ENCODE assay signal across 8 cellular contexts in genomic region chr11:61747389-61748285, GRCh38. TPM values are rescaled to one million over a fixed set of nuclear protein-coding genes. Genes with fewer than 3 reads are reported as not detected.
DNase-seq lines count a peak whose midpoint lies in the region; ATAC-seq and TF ChIP-seq lines count a peak whose summit lies in the region.

No MANE protein-coding gene starts in this region.

- POLR2A ChIA-PET in OCI-LY7 (lab: Charles Lee): no interaction called here

- DNase-seq in G401 (ENCODE audit: low spot score) (peak; percentile 59), OCI-LY7 (ENCODE audit: low spot score) (peak; percentile 53), glomerular endothelial cell (ENCODE audit: extremely low read depth, low read depth, low spot score) (peak; percentile 7), nucleus accumbens (lab: John Stamatoyannopoulos, UW) (peak in 52 of 56 donors; percentile 20 to 91 (median 74)), GDM1 (lab: John Stamatoyannopoulos, UW) (no peak)
- peak; percentile 57 for DNase-seq in activated naive CD4-positive, alpha-beta T cell treated with anti-CD3 and anti-CD28 coated beads for 36 hours

- TF ChIP-seq CTCF in OCI-LY7 (conservative IDR thresholded peaks at IDR 0.05; ENCODE audit: low read length): peak; percentile 90

- H3K4me1 ChIP-seq in OCI-LY7 (ENCODE audit: insufficient read depth, low read length, poor library complexity, severe bottlenecking): no peaks in the 10 kb centered on the region

- H3K79me2 ChIP-seq in OCI-LY7 (ENCODE audit: insufficient read depth, low read depth, low read length): no peaks in the 10 kb centered on the region

- in situ Hi-C loops in G401 (cut with HindIII; ENCODE audit: low sequenced_read_pairs): no loop called here

- no peak overlapping the region for H3K27ac Mint-ChIP-seq in activated naive CD4-positive, alpha-beta T cell treated with anti-CD3 and anti-CD28 coated beads for 36 hours

- no peak overlapping the region for H3K27ac ChIP-seq in OCI-LY7 (ENCODE audit: low read depth, low read length, poor library complexity, severe bottlenecking)

- intact Hi-C loops in OCI-LY7 (cut with micrococcal nuclease; ENCODE audit: unreplicated experiment): loop anchor here (1.0 to 5.0 kb wide), 2 partner anchors 29 to 360 kb away; no protein-coding TSS in a partner anchor
- intact Hi-C loops in activated naive CD4-positive, alpha-beta T cell treated with anti-CD3 and anti-CD28 coated beads for 36 hours (cut with micrococcal nuclease): loop anchor here (1.0 to 5.0 kb wide), 3 partner anchors 29 to 361 kb away; no protein-coding TSS in a partner anchor

- no TSS peak for BruUV-seq in OCI-LY7 (replicated peaks; lab: Mats Ljungman, UMichigan)

- no peaks in the 10 kb centered on the region for H4K20me1 ChIP-seq in OCI-LY7 (ENCODE audit: insufficient read depth, low read length)

- no peaks in the 10 kb centered on the region for H3K36me3 ChIP-seq in OCI-LY7 (ENCODE audit: insufficient read depth, low read length)

- no peaks in the 10 kb centered on the region for H3K36me3 Mint-ChIP-seq in activated naive CD4-positive, alpha-beta T cell treated with anti-CD3 and anti-CD28 coated beads for 36 hours (ENCODE audit: low read depth)

- H3K9me3 ChIP-seq in OCI-LY7 (ENCODE audit: low read length): no peaks in the 10 kb centered on the region

- no peak overlapping the region for H2AFZ ChIP-seq in OCI-LY7 (ENCODE audit: low read length)

- no peak overlapping the region for H3K4me2 ChIP-seq in OCI-LY7 (ENCODE audit: low read length)

- peak; percentile 61 for ATAC-seq in HG02642 (IDR thresholded peaks at IDR 0.05; ENCODE audit: poor library complexity, unreplicated experiment)
- no peak for ATAC-seq in HG03457 (IDR thresholded peaks at IDR 0.05; ENCODE audit: unreplicated experiment)

- H3K27me3 Mint-ChIP-seq in activated naive CD4-positive, alpha-beta T cell treated with anti-CD3 and anti-CD28 coated beads for 36 hours (ENCODE audit: low read depth): peaks cover 21% of the 10 kb centered on the region

- H3K4me3 ChIP-seq in OCI-LY7 (ENCODE audit: low read depth, low read length, poor library complexity, severe bottlenecking): no peak overlapping the region

- H3K4me1 Mint-ChIP-seq in activated naive CD4-positive, alpha-beta T cell treated with anti-CD3 and anti-CD28 coated beads for 36 hours (ENCODE audit: low read depth): peaks cover 4% of the 10 kb centered on the region

- H3K9me3 Mint-ChIP-seq in activated naive CD4-positive, alpha-beta T cell treated with anti-CD3 and anti-CD28 coated beads for 36 hours: no peaks in the 10 kb centered on the region

- no peaks in the 10 kb centered on the region for H3K9me2 ChIP-seq in OCI-LY7 (ENCODE audit: insufficient read depth, low read length)

- no peak overlapping the region for H3K4me3 Mint-ChIP-seq in activated naive CD4-positive, alpha-beta T cell treated with anti-CD3 and anti-CD28 coated beads for 36 hours

- CTCF ChIA-PET in OCI-LY7 (lab: Charles Lee; ENCODE audit: unreplicated experiment): interaction anchor here (0.6 kb wide), 1 partner anchor 359 kb away, joined by 3 read pairs; no protein-coding TSS in a partner anchor
- CTCF ChIA-PET in activated naive CD4-positive, alpha-beta T cell treated with anti-CD3 and anti-CD28 coated beads for 36 hours (lab: Charles Lee): interaction anchor here (0.5 to 2.6 kb wide), 6 partner anchors 10 to 360 kb away, joined by 3 to 7 read pairs (median 4); no protein-coding TSS in a partner anchor

RNA-seq across cellular contexts. Expression of gene MYRF, which starts 4.8 kb away (rescaled TPM):
- 0.71 and 1.4 TPM in 2 replicates for total RNA-seq in G401 (2014; rRNA removed; shearing (Covaris generic))
- 0.19 and 0.23 TPM in 2 replicates for total RNA-seq in OCI-LY7 (2014; rRNA removed; shearing (Covaris generic))
- 0.98 and 1.1 TPM in 2 replicates for total RNA-seq in OCI-LY7 (2022)
- total RNA-seq in activated naive CD4-positive, alpha-beta T cell treated with anti-CD3 and anti-CD28 coated beads for 36 hours: under 1 TPM; 0.27 to 0.48 TPM
- total RNA-seq in glomerular endothelial cell: 6.0 and 10.7 TPM in 2 replicates

RNA-seq across cellular contexts. Expression of gene TMEM258, which starts 44.8 kb away (rescaled TPM):
- total RNA-seq in G401 (2014; rRNA removed; shearing (Covaris generic)): 41.4 and 66.0 TPM in 2 replicates
- total RNA-seq in OCI-LY7 (2014; rRNA removed; shearing (Covaris generic)): 119 and 174 TPM in 2 replicates
- total RNA-seq in OCI-LY7 (2022) (173 and 174 TPM in 2 replicates), glomerular endothelial cell (57.6 and 76.3 TPM in 2 replicates)
- total RNA-seq in activated naive CD4-positive, alpha-beta T cell treated with anti-CD3 and anti-CD28 coated beads for 36 hours: 100 to 1,000 TPM; 166 to 167 TPM

RNA-seq across cellular contexts. Expression of gene FEN1, which starts 45.1 kb away (rescaled TPM):
- 94.5 and 105 TPM in 2 replicates for total RNA-seq in G401 (2014; rRNA removed; shearing (Covaris generic))
- 143 and 153 TPM in 2 replicates for total RNA-seq in OCI-LY7 (2014; rRNA removed; shearing (Covaris generic))
- 102 and 123 TPM in 2 replicates for total RNA-seq in OCI-LY7 (2022)
- total RNA-seq in activated naive CD4-positive, alpha-beta T cell treated with anti-CD3 and anti-CD28 coated beads for 36 hours: 10 to 100 TPM; 74.7 to 75.9 TPM
- total RNA-seq in glomerular endothelial cell: 13.5 and 20.5 TPM in 2 replicates
